ENCODE assay signal across 8 cellular contexts in the genomic region with DNA sequence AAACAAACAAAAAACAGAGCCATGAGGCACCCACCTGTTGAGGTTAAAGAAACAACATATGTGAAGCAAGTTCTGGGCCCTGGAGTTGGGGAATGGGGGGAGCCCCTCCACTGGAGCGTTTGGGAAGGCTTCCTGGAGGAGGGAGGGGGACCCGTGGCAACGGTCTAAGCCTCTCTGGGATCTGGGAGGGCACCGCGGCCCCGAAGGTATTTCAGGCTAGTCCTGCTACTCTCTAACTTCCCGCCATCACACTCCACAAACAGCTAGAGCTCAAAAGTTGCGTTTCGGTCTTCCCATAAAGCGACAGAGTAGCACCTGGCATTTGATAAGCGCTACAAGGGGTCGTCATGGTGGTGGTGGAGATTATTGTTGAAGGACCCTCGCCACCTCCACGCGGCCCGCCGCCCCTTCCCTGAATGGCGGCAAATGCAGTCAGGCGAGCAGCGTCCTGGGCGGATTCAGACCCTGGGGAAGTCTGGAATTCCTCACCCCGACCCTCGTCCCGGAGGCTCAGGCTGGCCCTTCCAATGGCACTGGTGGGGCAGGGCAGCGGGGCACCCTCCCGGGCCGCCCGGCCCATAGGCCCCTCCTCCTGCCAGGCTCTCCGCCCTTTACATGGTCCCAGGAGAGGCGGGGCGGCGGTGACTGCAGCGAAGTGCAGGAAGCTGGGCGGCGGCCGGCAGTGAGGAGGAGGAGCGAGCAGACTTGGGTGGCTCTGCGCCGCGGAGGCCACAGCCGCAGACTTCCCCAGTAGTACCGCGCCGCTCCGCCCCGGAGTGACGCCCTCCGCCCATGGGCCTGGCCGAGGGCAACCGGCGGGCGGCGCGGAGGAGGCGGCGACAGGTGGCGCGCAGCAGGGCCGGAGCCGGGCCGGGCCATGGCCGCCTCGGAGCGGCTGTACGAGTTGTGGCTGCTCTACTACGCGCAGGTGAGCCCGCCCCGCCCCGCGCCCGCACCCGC. TPM values are rescaled to one million over a fixed set of nuclear protein-coding genes. Genes with fewer than 3 reads are reported as not detected.
DNase-seq lines count a peak whose midpoint lies in the region; ATAC-seq and TF ChIP-seq lines count a peak whose summit lies in the region.

A gene with protein sequence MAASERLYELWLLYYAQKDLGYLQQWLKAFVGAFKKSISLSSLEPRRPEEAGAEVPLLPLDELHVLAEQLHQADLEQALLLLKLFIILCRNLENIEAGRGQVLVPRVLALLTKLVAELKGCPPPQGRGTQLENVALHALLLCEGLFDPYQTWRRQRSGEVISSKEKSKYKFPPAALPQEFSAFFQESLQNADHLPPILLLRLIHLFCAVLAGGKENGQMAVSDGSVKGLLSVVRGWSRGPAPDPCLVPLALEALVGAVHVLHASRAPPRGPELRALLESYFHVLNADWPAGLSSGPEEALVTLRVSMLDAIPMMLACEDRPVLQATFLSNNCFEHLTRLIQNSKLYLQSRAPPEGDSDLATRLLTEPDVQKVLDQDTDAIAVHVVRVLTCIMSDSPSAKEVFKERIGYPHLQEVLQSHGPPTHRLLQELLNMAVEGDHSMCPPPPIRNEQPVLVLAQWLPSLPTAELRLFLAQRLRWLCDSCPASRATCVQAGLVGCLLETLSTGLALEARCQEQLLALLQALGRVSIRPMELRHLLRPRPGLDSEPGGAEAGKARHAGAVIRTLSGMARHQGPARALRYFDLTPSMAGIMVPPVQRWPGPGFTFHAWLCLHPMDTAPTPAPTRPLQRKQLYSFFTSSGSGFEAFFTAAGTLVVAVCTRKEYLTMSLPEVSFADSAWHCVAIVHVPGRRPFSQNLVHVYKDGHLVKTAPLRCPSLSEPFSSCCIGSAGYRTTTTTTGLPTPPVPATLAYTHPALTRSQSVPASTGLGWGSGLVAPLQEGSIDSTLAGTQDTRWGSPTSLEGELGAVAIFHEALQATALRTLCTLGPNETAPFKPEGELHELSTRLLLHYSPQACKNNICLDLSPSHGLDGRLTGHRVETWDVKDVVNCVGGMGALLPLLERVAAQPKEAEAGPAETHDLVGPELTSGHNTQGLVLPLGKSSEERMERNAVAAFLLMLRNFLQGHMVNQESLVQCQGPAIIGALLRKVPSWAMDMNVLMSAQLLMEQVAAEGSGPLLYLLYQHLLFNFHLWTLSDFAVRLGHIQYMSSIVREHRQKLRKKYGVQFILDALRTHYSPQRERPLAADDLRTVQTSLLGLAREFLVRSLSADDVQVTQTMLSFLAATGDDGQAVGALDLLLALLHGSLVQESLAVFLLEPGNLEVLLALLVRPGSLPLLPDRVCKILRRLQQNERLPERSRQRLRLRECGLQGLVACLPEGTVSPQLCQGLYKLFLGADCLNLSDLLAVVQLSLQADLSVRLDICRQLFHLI (N-terminal part only) (plus strand): TSS at position 682 of the 960 bp plus-strand sequence. CDS start 196 bp downstream, at position 878.

- peak; percentile 25 for TF ChIP-seq CTCF in GM13976 (IDR thresholded peaks at IDR 0.05; ENCODE audit: borderline replicate concordance, control extremely low read depth, extremely low read depth, insufficient read depth, missing control alignments)
- TF ChIP-seq CTCF in heart right ventricle (IDR thresholded peaks at IDR 0.05): peak in 2 of 9 donors; percentile 20 to 22
- peak in 5 of 6 experiments; percentile 13 to 69 (median 58) for TF ChIP-seq CTCF in upper lobe of left lung (IDR thresholded peaks at IDR 0.05)

- TF ChIP-seq POLR2A in upper lobe of left lung (IDR thresholded peaks at IDR 0.05): peak in 2 of 4 donors; percentile 88 to 93

- H3K27ac ChIP-seq in adipose tissue (ENCODE audit: low read depth, low read length): no peak within 1 kb of the TSS
- H3K27ac ChIP-seq in heart right ventricle: peak within 1 kb of the TSS; percentile 75 to 96 (median 92)
- H3K27ac ChIP-seq in upper lobe of left lung: peak within 1 kb of the TSS; percentile 91 to 98 (median 94)

- in situ Hi-C loops in GM13976 (cut with MboI; ENCODE audit: low sequenced_read_pairs, unreplicated experiment): no loop called here

- H3K27me3 ChIP-seq in heart right ventricle (no peaks in the 10 kb centered on the region), upper lobe of left lung (no peaks in the 10 kb centered on the region)

- TF ChIP-seq EP300 in upper lobe of left lung (IDR thresholded peaks at IDR 0.05): no peak

- peaks cover 3 to 73% (median 57%) of the 10 kb centered on the region in 9 donors for H3K4me1 ChIP-seq in heart right ventricle
- peaks cover 59 to 74% (median 69%) of the 10 kb centered on the region in 4 donors for H3K4me1 ChIP-seq in upper lobe of left lung

- ATAC-seq in HG02840 (IDR thresholded peaks at IDR 0.05; ENCODE audit: low FRiP score, unreplicated experiment) (peak; percentile 61), T-cell (replicated peaks in 1 of 4) (peak; percentile 80 to 83 (median 82)), heart right ventricle (peak; percentile 82 to 91 (median 85)), upper lobe of left lung (ENCODE audit: low FRiP score in 2 of 2) (peak; percentile 90 to 93)

- H3K27me3 Mint-ChIP-seq in T-cell: no peaks in the 10 kb centered on the region

- H3K9me3 Mint-ChIP-seq in T-cell: no peaks in the 10 kb centered on the region

- H3K36me3 Mint-ChIP-seq in T-cell: peaks cover 4% of the 10 kb centered on the region

- H3K4me1 Mint-ChIP-seq in T-cell: peaks cover 68 to 74% (median 69%) of the 10 kb centered on the region in 3 donors

- H3K27ac Mint-ChIP-seq in T-cell: peak within 1 kb of the TSS; percentile 93 to 99

- intact Hi-C loops in heart right ventricle (cut with DNase I): loop anchor here in 5 of 10 donors (5.0 kb wide), 2 partner anchors 47 to 52 kb away; no protein-coding TSS in a partner anchor
- intact Hi-C loops in posterior vena cava (cut with DNase I): loop anchor here in 1 of 2 donors (1.0 to 5.0 kb wide), 2 partner anchors 45 to 1137 kb away; partner anchors contain the start of gene LZTFL1

- H3K36me3 ChIP-seq in heart right ventricle: no peaks in the 10 kb centered on the region
- H3K36me3 ChIP-seq in upper lobe of left lung: no peaks in the 10 kb centered on the region

- 0 to 2% (median 1%) methylated on average over 43 to 73 of the region's 73 CpGs for whole genome bisulfite sequencing in adipose tissue, 3 donors
- WGBS in heart right ventricle, 2 donors: 1% methylated on average over 65 to 73 of the region's 73 CpGs
- 3 to 16% methylated on average over 5 to 28 of the region's 73 CpGs for WGBS in upper lobe of left lung, 2 donors

- H3K4me3 Mint-ChIP-seq in T-cell: peak within 1 kb of the TSS; percentile 83 to 88 (median 87)

- POLR2A ChIA-PET in T-cell (lab: Charles Lee): interaction anchor here in 1 of 2 donors (0.9 kb wide), 1 partner anchor 31 kb away, joined by 3 read pairs; no protein-coding TSS in a partner anchor

- peak within 1 kb of the TSS; percentile 53 to 85 (median 73) for H3K4me3 ChIP-seq in heart right ventricle
- H3K4me3 ChIP-seq in upper lobe of left lung: peak within 1 kb of the TSS; percentile 72 to 85 (median 76)

- CTCF ChIA-PET in T-cell (lab: Charles Lee): interaction anchor here in 1 of 2 donors (1.0 kb wide), 1 partner anchor 184 kb away, joined by 3 read pairs; no protein-coding TSS in a partner anchor

- peak; percentile 95 for DNase-seq in GM13976 (ENCODE audit: low spot score)
- peak; percentile 90 for DNase-seq in NCI-H146 (lab: John Stamatoyannopoulos, UW)
- peak; percentile 87 to 97 (median 94) for DNase-seq in T-cell
- peak; percentile 96 to 98 for DNase-seq in heart right ventricle
- DNase-seq in posterior vena cava (ENCODE audit: low spot score): peak; percentile 99
- peak; percentile 98 to 100 for DNase-seq in upper lobe of left lung

- H3K9me3 ChIP-seq in heart right ventricle (no peaks in the 10 kb centered on the region), upper lobe of left lung (no peaks in the 10 kb centered on the region)

RNA-seq across cellular contexts. Expression of the gene that starts here (rescaled TPM):
- total RNA-seq in T-cell (100 to 1,000 TPM; 141 to 206 (median 182) TPM), heart right ventricle (10 to 100 TPM in 7 of 10 donors, 1 to 10 TPM in 3; 7.6 to 23.1 (median 10.8) TPM), posterior vena cava (10 to 100 TPM; 26.0 to 33.1 TPM), upper lobe of left lung (100 to 1,000 TPM in 5 of 6 donors, 10 to 100 TPM in 1; 94.7 to 436 (median 163) TPM)
- polyA plus RNA-seq in adipose tissue (10 to 100 TPM; 42.6 to 49.7 (median 42.8) TPM), heart right ventricle (10 to 100 TPM; 44.0 to 51.1 TPM)
